Comparison of ENCODE assay signal across 8 cellular contexts in the genomic region with DNA sequence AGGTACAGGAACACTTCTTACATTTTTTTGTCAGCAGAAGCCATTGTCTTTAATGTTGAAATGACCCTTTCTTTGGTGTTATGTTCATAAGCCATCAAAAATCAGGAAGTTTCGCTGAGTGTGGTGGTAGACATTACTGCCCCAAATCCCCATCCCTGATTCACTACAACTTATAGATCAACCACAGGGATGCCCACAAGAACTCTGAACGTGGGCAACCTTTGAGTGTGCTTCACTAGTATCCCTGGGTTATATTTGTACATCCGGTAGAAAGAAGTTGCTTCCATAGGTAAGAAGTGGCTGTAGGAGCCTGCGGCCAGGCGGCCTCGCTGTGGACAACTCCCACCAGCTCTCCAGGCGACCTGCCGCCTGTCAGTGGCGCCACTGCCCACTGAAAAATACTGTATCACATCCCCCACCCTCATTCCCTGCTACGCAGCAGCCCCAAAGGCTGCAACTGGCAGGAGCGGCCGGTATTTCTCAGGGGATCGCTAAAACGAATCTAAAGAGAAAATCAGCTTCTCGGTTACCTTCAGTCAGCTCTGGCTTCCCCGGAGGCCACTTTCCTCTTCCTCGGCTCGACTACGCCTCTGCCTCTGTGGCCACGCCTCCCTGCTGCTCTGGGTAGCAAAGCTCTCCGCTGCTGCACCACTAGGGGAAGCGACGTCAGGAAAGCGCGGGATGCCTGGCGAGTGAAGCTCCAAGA. TPM values are rescaled to one million over a fixed set of nuclear protein-coding genes. Genes with fewer than 3 reads are reported as not detected.
DNase-seq lines count a peak whose midpoint lies in the region; ATAC-seq and TF ChIP-seq lines count a peak whose summit lies in the region.

No MANE protein-coding gene starts in this region.

- intact Hi-C loops in testis (cut with DNase I; ENCODE audit: low total_unique reads), result no loop called here

- H3K27me3 Mint-ChIP-seq in activated T-cell treated with anti-CD3 and anti-CD28 coated beads, Interleukin-2, amount 50 U/mL, for 24 hours, result peaks cover 24% of the 10 kb centered on the region

- no peak for TF ChIP-seq POLR2A in testis (IDR thresholded peaks at IDR 0.05)

- H3K9me3 Mint-ChIP-seq in activated T-cell treated with anti-CD3 and anti-CD28 coated beads, Interleukin-2, amount 50 U/mL, for 24 hours, result peaks cover 6% of the 10 kb centered on the region

- H3K4me1 ChIP-seq in testis, result no peaks in the 10 kb centered on the region

- peak; percentile 99 for ATAC-seq in GM19397 (IDR thresholded peaks at IDR 0.05; ENCODE audit: unreplicated experiment)
- ATAC-seq in HG03571 (IDR thresholded peaks at IDR 0.05; ENCODE audit: unreplicated experiment), result peak; percentile 99
- peak; percentile 62 for ATAC-seq in omental fat pad (ENCODE audit: low FRiP score)

- peaks cover 20% of the 10 kb centered on the region for H3K4me1 Mint-ChIP-seq in activated T-cell treated with anti-CD3 and anti-CD28 coated beads, Interleukin-2, amount 50 U/mL, for 24 hours (ENCODE audit: low read depth)

- H3K4me3 ChIP-seq in AG10803 (ENCODE audit: low read length) (no peak overlapping the region), foreskin fibroblast (ENCODE audit: low read depth in 1 of 2, low read length in 2 of 2) (peak overlapping the region in 1 of 2 donors; percentile 20), testis (peak overlapping the region in 1 of 2 donors; percentile 21)

- 25 to 43% methylated on average over 4 to 17 of the region's 26 CpGs for WGBS in testis, 2 donors

- H3K4me3 Mint-ChIP-seq in activated T-cell treated with anti-CD3 and anti-CD28 coated beads, Interleukin-2, amount 50 U/mL, for 24 hours, result peak overlapping the region; percentile 83

- H3K27me3 ChIP-seq in testis, result no peaks in the 10 kb centered on the region

- DNase-seq in AG10803 (ENCODE audit: low read depth) (peak; percentile 3), foreskin fibroblast (peak; percentile 2 to 55), omental fat pad (ENCODE audit: low spot score) (no peak), testis (peak; percentile 52), SIG-M5 treated with dmso at 0.1 percent for 504 hours (lab: John Stamatoyannopoulos, UW; ENCODE audit: unreplicated experiment) (no peak)
- DNase-seq in activated T-cell treated with anti-CD3 and anti-CD28 coated beads, Interleukin-2, amount 50 U/mL, for 24 hours, result peak; percentile 72

- H3K36me3 ChIP-seq in testis (ENCODE audit: low read depth, missing control alignments), result no peaks in the 10 kb centered on the region

- no peaks in the 10 kb centered on the region for H3K9me3 ChIP-seq in testis

- no peak for TF ChIP-seq CTCF in AG10803 (conservative IDR thresholded peaks at IDR 0.05; ENCODE audit: low read length)
- TF ChIP-seq CTCF in foreskin fibroblast (IDR thresholded peaks at IDR 0.05; ENCODE audit: low read depth, low read length), result no peak
- TF ChIP-seq CTCF in omental fat pad (IDR thresholded peaks at IDR 0.05), result no peak
- TF ChIP-seq CTCF in testis (IDR thresholded peaks at IDR 0.05), result no peak

- H3K27ac Mint-ChIP-seq in activated T-cell treated with anti-CD3 and anti-CD28 coated beads, Interleukin-2, amount 50 U/mL, for 24 hours, result peak overlapping the region; percentile 86

- no peak overlapping the region for H3K27ac ChIP-seq in testis

- peaks cover 5% of the 10 kb centered on the region for H3K36me3 Mint-ChIP-seq in activated T-cell treated with anti-CD3 and anti-CD28 coated beads, Interleukin-2, amount 50 U/mL, for 24 hours (ENCODE audit: low read depth)

RNA-seq across cellular contexts. Expression of a gene that starts 13.9 kb away (rescaled TPM):
- not detected for total RNA-seq in omental fat pad
- total RNA-seq in testis, result not detected
- polyA plus RNA-seq in testis (ENCODE audit: insufficient read depth, low read depth, low replicate concordance), result not detected

RNA-seq across cellular contexts. Expression of a gene that starts 43.5 kb away (rescaled TPM):
- total RNA-seq in omental fat pad (not detected), testis (1 to 10 TPM in 1 of 2 donors, not detected in 1; 1.5 TPM)
- 15.2 TPM for polyA plus RNA-seq in testis (ENCODE audit: insufficient read depth, low read depth, low replicate concordance)

RNA-seq across cellular contexts. Expression of a gene that starts 48.5 kb away (rescaled TPM):
- total RNA-seq in omental fat pad (10 to 100 TPM in 1 of 4 donors, 1 to 10 TPM in 3; 5.1 to 15.8 (median 6.4) TPM), testis (1 to 10 TPM; 8.0 to 8.3 TPM)
- 8.8 TPM for polyA plus RNA-seq in testis (ENCODE audit: insufficient read depth, low read depth, low replicate concordance)

RNA-seq across cellular contexts. Expression of a gene that starts 49.2 kb away (rescaled TPM):
- total RNA-seq in omental fat pad, result 10 to 100 TPM in 2 of 4 donors, 1 to 10 TPM in 2; 4.1 to 15.0 (median 8.6) TPM
- 10 to 100 TPM in 1 of 2 donors, 1 to 10 TPM in 1; 9.1 to 11.0 TPM for total RNA-seq in testis
- polyA plus RNA-seq in testis (ENCODE audit: insufficient read depth, low read depth, low replicate concordance), result 4.9 TPM

Comparison
In these comparisons a context has a peak if more than half of its experiments do, and no peak if none do; other contexts are left out.
1. DNase-seq: peak in AG10803 (single experiment), activated T-cell treated with anti-CD3 and anti-CD28 coated beads, Interleukin-2, amount 50 U/mL, for 24 hours (single experiment), foreskin fibroblast (2 of 2) and testis (single experiment); none in omental fat pad (single experiment) and SIG-M5 treated with dmso at 0.1 percent for 504 hours (single experiment).
2. Peak in every context shown above with its lines, with median percentiles within 50 percentile points of each other: ATAC-seq.